Comparison of ENCODE assay signal across 26 cellular contexts in the genomic region with DNA sequence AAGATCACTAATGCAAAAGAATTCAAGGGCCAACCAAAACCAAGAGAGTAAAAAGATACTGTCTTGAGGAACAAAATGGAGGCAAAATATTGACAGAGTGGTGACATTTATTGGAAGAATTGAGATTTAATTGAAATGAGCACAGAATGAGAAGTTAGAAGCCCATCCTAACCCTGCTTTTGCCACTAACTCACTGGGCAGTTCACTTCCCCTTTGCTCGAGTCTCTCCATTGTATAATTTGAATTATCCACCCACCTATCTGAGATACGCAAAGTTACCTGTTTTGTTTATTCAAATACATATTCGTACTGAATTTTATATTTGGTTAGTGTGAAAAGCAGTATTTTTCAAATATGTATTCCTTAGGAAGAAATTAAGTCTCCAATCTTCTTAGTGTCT.
"Had no signal": no experiment of that assay in that cellular context is flagged by ENCODE, and none has a peak within 500 bp of the region (broad histone marks: within the 10 kb centered on the region; RNA-seq: fewer than 3 reads in every experiment).

No MANE protein-coding gene starts in this region.

- ATAC-seq: esophagus mucosa; left colon; naive thymus-derived CD8-positive, alpha-beta T cell; pancreas; sciatic nerve had no signal

- DNase-seq: activated CD4-positive, alpha-beta memory T cell treated with anti-CD3 and anti-CD28 coated beads for 36 hours; activated CD4-positive, CD25-positive, alpha-beta regulatory T cell treated with anti-CD3 and anti-CD28 coated beads, Interleukin-2, amount 50 U/mL, for 72 hours; activated CD8-positive, alpha-beta memory T cell treated with anti-CD3 and anti-CD28 coated beads, Interleukin-2, amount 50 U/mL, for 48 hours; activated gamma-delta T cell; activated naive CD4-positive, alpha-beta T cell treated with anti-CD3 and anti-CD28 coated beads, Interleukin-2, amount 50 U/mL, for 16 hours; activated T-cell treated with anti-CD3 and anti-CD28 coated beads, Interleukin-2, amount 50 U/mL, for 24 hours; amygdala; caudate nucleus; cortex of kidney; endodermal cell; head of caudate nucleus; hypothalamus; immature natural killer cell; kidney; left colon; naive thymus-derived CD8-positive, alpha-beta T cell; nucleus accumbens; pancreas; retina; stimulated activated CD4-positive, alpha-beta T cell treated with anti-CD3 and anti-CD28 coated beads, Interleukin-12 subunit alpha, Interleukin-12 subunit beta, amount 100 ng/mL, for 4 hours; stimulated activated CD4-positive, alpha-beta T cell treated with anti-CD3 and anti-CD28 coated beads, Interleukin-4, amount 100 ng/mL, for 1 hour; T1000; trophoblast cell; uterus had no signal
